Comparison of ENCODE assay signal across 13 cellular contexts in genomic region chr13:94708031-94708571, GRCh38. TPM values are rescaled to one million over a fixed set of nuclear protein-coding genes. Genes with fewer than 3 reads are reported as not detected.
DNase-seq lines count a peak whose midpoint lies in the region; ATAC-seq and TF ChIP-seq lines count a peak whose summit lies in the region.
"Had no signal": no experiment of that assay in that cellular context is flagged by ENCODE, and none has a peak within 500 bp of the region (broad histone marks: within the 10 kb centered on the region; RNA-seq: fewer than 3 reads in every experiment).

No MANE protein-coding gene starts in this region.

- no peak for ATAC-seq in Panc1
- no peak for ATAC-seq in left cardiac atrium
- no peak for ATAC-seq in HG02763 (IDR thresholded peaks at IDR 0.05; ENCODE audit: unreplicated experiment)
- ATAC-seq: Right ventricle myocardium inferior had no signal

- H3K4me1 ChIP-seq in Panc1 (ENCODE audit: control insufficient read depth, insufficient read depth, low read length) = peaks cover 4% of the 10 kb centered on the region; the same call in 1 of the 2 replicates

- TF ChIP-seq CTCF in Panc1 (IDR thresholded peaks at IDR 0.05) = no peak

- intact Hi-C loops in Panc1 (cut with micrococcal nuclease; ENCODE audit: unreplicated experiment) (no loop called here), left cardiac atrium (cut with DNase I) (no loop called here)

- peaks cover 4% of the 10 kb centered on the region; the same call in 1 of the 2 replicates for H3K27me3 ChIP-seq in Panc1 (ENCODE audit: control insufficient read depth, insufficient read depth, low read length)

- POLR2A ChIA-PET in Panc1 (lab: Charles Lee) = no interaction called here

- H3K4me3 ChIP-seq in Panc1 (ENCODE audit: low read depth in 2 of 2, low read length in 2 of 2) = peak overlapping the region; percentile 34 to 59; a peak in 3 of 4 replicates
- H3K4me3 ChIP-seq: MG63 had no signal

- no peaks in the 10 kb centered on the region for H3K36me3 ChIP-seq in Panc1 (ENCODE audit: control insufficient read depth, insufficient read depth, low read length)
- H3K36me3 ChIP-seq: MG63 had no signal

- CTCF ChIA-PET in Panc1 (lab: Charles Lee) = no interaction called here

- DNase-seq in NCI-H82 (lab: John Stamatoyannopoulos, UW) (peak; percentile 70), NCI-H82 treated with DMSO at 0.1 percent for 48 hours (lab: John Stamatoyannopoulos, UW; ENCODE audit: unreplicated experiment) (no peak), Panc1 (ENCODE audit: low read depth, low spot score) (no peak), hypothalamus (lab: John Stamatoyannopoulos, UW) (peak in 45 of 51 donors; percentile 3 to 80 (median 47)), retina (peak; percentile 78), left cardiac atrium (no peak)
- DNase-seq in activated naive CD4-positive, alpha-beta T cell treated with Interleukin-2 at 50 U/mL for 16 hours = no peak
- DNase-seq: dermis blood vessel endothelial cell, MG63 had no signal

- no peak overlapping the region for H3K27ac ChIP-seq in Panc1 (ENCODE audit: low read length)

- no peaks in the 10 kb centered on the region for H3K9me3 ChIP-seq in Panc1 (ENCODE audit: control insufficient read depth, insufficient read depth, low read depth, low read length)
- H3K9me3 ChIP-seq: MG63 had no signal

- BruUV-seq in Panc1 (replicated peaks; lab: Mats Ljungman, UMichigan) = no TSS peak

- in situ Hi-C loops in Panc1 (cut with HindIII; ENCODE audit: low pct_unique_long_range_greater_than_20kb, low sequenced_read_pairs) = no loop called here

RNA-seq across cellular contexts. Expression of gene SOX21, which starts 4.2 kb away (rescaled TPM):
- total RNA-seq in Panc1 (2021; ENCODE audit: unreplicated experiment) (3.5 TPM), left cardiac atrium (not detected)
- 3.2 TPM for polyA plus RNA-seq in Panc1 (2012; ENCODE audit: insufficient read length)
- total RNA-seq: dermis blood vessel endothelial cell, Right ventricle myocardium inferior, skeletal muscle tissue had no signal
- polyA plus RNA-seq: AG04450 had no signal

Comparison
In these comparisons a context has a peak if more than half of its experiments do, and no peak if none do; other contexts are left out.
1. DNase-seq: peak in NCI-H82 (single experiment), hypothalamus (45 of 51) and retina (single experiment); none in NCI-H82 treated with DMSO at 0.1 percent for 48 hours (single experiment), Panc1 (single experiment), activated naive CD4-positive, alpha-beta T cell treated with Interleukin-2 at 50 U/mL for 16 hours (single experiment) and left cardiac atrium (single experiment).